In the genomic region with DNA sequence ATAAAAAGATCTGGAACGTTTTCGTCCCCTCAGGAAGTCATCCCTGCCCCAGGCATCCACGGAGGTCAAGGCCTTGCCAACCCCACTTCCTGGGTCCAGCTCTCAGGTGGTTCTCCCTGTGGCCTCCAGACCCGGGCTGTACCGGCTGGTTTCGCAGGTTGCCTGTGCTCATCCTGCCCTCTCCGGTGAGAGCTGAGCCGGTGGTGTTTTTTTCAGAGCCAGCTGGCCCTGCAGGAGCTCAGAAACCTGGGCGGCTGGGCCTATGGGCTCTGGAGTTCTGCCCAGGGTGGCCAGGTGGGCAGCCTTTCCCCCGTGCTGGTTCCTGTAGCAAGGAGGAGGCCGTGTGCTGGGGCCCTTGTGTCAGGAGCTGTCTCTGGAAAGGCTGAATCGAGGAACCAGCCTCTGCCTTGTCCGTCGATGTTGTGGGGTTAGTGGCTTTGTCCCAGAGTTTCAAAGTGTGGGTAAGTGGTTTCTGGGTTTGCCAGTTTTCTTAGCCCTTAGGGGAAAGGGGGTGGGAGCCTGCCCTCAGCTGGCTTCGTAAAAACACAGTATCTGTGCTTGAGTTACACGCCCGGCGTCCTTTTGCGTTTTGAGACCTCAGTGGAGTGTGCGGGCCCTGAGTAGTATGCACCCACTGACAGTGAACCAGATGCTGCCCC, we compare ENCODE assay signal across 28 cellular contexts. TPM values are rescaled to one million over a fixed set of nuclear protein-coding genes. Genes with fewer than 3 reads are reported as not detected.
"Had no signal": no experiment of that assay in that cellular context is flagged by ENCODE, and none has a peak within 500 bp of the region (broad histone marks: within the 10 kb centered on the region; RNA-seq: fewer than 3 reads in every experiment).

No MANE protein-coding gene starts in this region.

- DNase-seq: colonic mucosa; effector CD8-positive, alpha-beta T cell; gastrocnemius medialis; heart right ventricle; hypothalamus; kidney glomerular epithelial cell; mammary epithelial cell; naive thymus-derived CD4-positive, alpha-beta T cell; nephron progenitor cell; sigmoid colon; stimulated activated CD4-positive, alpha-beta T cell treated with anti-CD3 and anti-CD28 coated beads, Interleukin-2, amount 100 ng/mL, for 24 hours; stimulated activated CD4-positive, alpha-beta T cell treated with anti-CD3 and anti-CD28 coated beads, Interleukin-4, amount 100 ng/mL, for 4 hours; stimulated activated naive CD4-positive, alpha-beta T cell; trophoblast cell had no signal

- ATAC-seq: gastrocnemius medialis; naive thymus-derived CD4-positive, alpha-beta T cell had no signal

- FAIRE-seq: islet of Langerhans had no signal

- H3K36me3 ChIP-seq: colonic mucosa, gastrocnemius medialis had no signal

- H3K4me3 ChIP-seq: colonic mucosa, esophagus muscularis mucosa, gastrocnemius medialis, heart right ventricle, sigmoid colon, skin epidermis had no signal

- H3K27me3 ChIP-seq: colonic mucosa, esophagus muscularis mucosa, gastrocnemius medialis, heart right ventricle, neutrophil, sigmoid colon had no signal

- H3K9me3 ChIP-seq: colonic mucosa, esophagus muscularis mucosa, gastrocnemius medialis, heart right ventricle, neutrophil, sigmoid colon had no signal

- H3K9me3 Mint-ChIP-seq: naive thymus-derived CD4-positive, alpha-beta T cell; nephron progenitor cell had no signal

- H3K27me3 Mint-ChIP-seq: naive thymus-derived CD4-positive, alpha-beta T cell had no signal

- H3K27ac ChIP-seq: colonic mucosa, epithelial cell of prostate, esophagus muscularis mucosa, gastrocnemius medialis, neutrophil, sigmoid colon, skin epidermis had no signal

- H3K4me3 Mint-ChIP-seq: naive thymus-derived CD4-positive, alpha-beta T cell; nephron progenitor cell had no signal

RNA-seq across cellular contexts. Expression of a gene that starts 23.6 kb away (rescaled TPM):
- total RNA-seq: colonic mucosa; dermis microvascular lymphatic vessel endothelial cell; esophagus muscularis mucosa; fibroblast of villous mesenchyme; gastrocnemius medialis; heart right ventricle; lower leg skin; mammary epithelial cell; mesenteric fat pad; mononuclear cell; naive thymus-derived CD4-positive, alpha-beta T cell; osteocyte; pulmonary artery endothelial cell; sigmoid colon; urinary bladder had no signal
- polyA plus RNA-seq: heart right ventricle; mammary epithelial cell; naive thymus-derived CD4-positive, alpha-beta T cell; sigmoid colon; thymus; urinary bladder had no signal
